18 cellular contexts compared by ENCODE assay signal in genomic region chr3:43152649-43153048, GRCh38. TPM values are rescaled to one million over a fixed set of nuclear protein-coding genes. Genes with fewer than 3 reads are reported as not detected.
DNase-seq lines count a peak whose midpoint lies in the region; TF ChIP-seq lines count a peak whose summit lies in the region.
"Had no signal": no experiment of that assay in that cellular context is flagged by ENCODE, and none has a peak within 500 bp of the region (broad histone marks: within the 10 kb centered on the region; RNA-seq: fewer than 3 reads in every experiment).

No MANE protein-coding gene starts in this region.

- H3K27me3 Mint-ChIP-seq in brain, result peaks cover 3% of the 10 kb centered on the region
- peaks cover 21% of the 10 kb centered on the region for H3K27me3 Mint-ChIP-seq in activated CD4-positive, alpha-beta T cell treated with anti-CD3 and anti-CD28 coated beads, Interleukin-2, amount 10 ng/mL, durations not matched to agents 24 days and 14 days
- H3K27me3 Mint-ChIP-seq: activated naive CD8-positive, alpha-beta T cell treated with anti-CD3 and anti-CD28 coated beads, Interleukin-2, amount 50 U/mL, for 24 hours had no signal

- peak overlapping the region; percentile 86 to 97 (median 92) for H3K27ac Mint-ChIP-seq in brain
- H3K27ac Mint-ChIP-seq in activated CD4-positive, alpha-beta T cell treated with anti-CD3 and anti-CD28 coated beads, Interleukin-2, amount 10 ng/mL, durations not matched to agents 24 days and 14 days, result no peak overlapping the region
- H3K27ac Mint-ChIP-seq: activated naive CD8-positive, alpha-beta T cell treated with anti-CD3 and anti-CD28 coated beads, Interleukin-2, amount 50 U/mL, for 24 hours; activated T-helper 1 cell treated with anti-CD3 and anti-CD28 coated beads, Interleukin-12 subunit alpha, Interleukin-12 subunit beta, Interleukin-2, Interleukin-4 antibody, amounts not matched to agents 30 ng/mL and 10 ng/mL and 1 ng/mL, durations not matched to agents 14 hours and 24 hours and 36 hours had no signal

- H3K4me1 Mint-ChIP-seq in brain, result peaks cover 42% of the 10 kb centered on the region
- peaks cover 2% of the 10 kb centered on the region for H3K4me1 Mint-ChIP-seq in activated CD4-positive, alpha-beta T cell treated with anti-CD3 and anti-CD28 coated beads, Interleukin-2, amount 10 ng/mL, durations not matched to agents 24 days and 14 days
- H3K4me1 Mint-ChIP-seq: neural crest cell had no signal

- H3K4me3 Mint-ChIP-seq in brain, result peak overlapping the region in 2 of 5 experiments; percentile 49 to 68
- no peak overlapping the region for H3K4me3 Mint-ChIP-seq in activated CD4-positive, alpha-beta T cell treated with anti-CD3 and anti-CD28 coated beads, Interleukin-2, amount 10 ng/mL, durations not matched to agents 24 days and 14 days
- H3K4me3 Mint-ChIP-seq: activated naive CD8-positive, alpha-beta T cell treated with anti-CD3 and anti-CD28 coated beads, Interleukin-2, amount 50 U/mL, for 24 hours; activated T-helper 1 cell treated with anti-CD3 and anti-CD28 coated beads, Interleukin-12 subunit alpha, Interleukin-12 subunit beta, Interleukin-2, Interleukin-4 antibody, amounts not matched to agents 30 ng/mL and 10 ng/mL and 1 ng/mL, durations not matched to agents 14 hours and 24 hours and 36 hours; neural crest cell had no signal

- intact Hi-C loops in activated CD4-positive, alpha-beta T cell treated with anti-CD3 and anti-CD28 coated beads, Interleukin-2, amount 10 ng/mL, durations not matched to agents 24 days and 14 days (cut with micrococcal nuclease), result no loop called here

- no peak overlapping the region for H3K27ac ChIP-seq in SJCRH30
- H3K27ac ChIP-seq: HL-60 had no signal

- TF ChIP-seq CTCF in brain (conservative IDR thresholded peaks at IDR 0.05), result no peak

- no peaks in the 10 kb centered on the region for H3K4me1 ChIP-seq in SJCRH30

- no peaks in the 10 kb centered on the region for H3K36me3 ChIP-seq in SJCRH30

- H3K9me3 ChIP-seq in SJCRH30 (replicated peaks), result no peaks in the 10 kb centered on the region

- peaks cover 0 to 3% (median under 1%) of the 10 kb centered on the region in 5 experiments for H3K9me3 Mint-ChIP-seq in brain
- H3K9me3 Mint-ChIP-seq in activated CD4-positive, alpha-beta T cell treated with anti-CD3 and anti-CD28 coated beads, Interleukin-2, amount 10 ng/mL, durations not matched to agents 24 days and 14 days, result peaks cover 8% of the 10 kb centered on the region
- H3K9me3 Mint-ChIP-seq: activated naive CD8-positive, alpha-beta T cell treated with anti-CD3 and anti-CD28 coated beads, Interleukin-2, amount 50 U/mL, for 24 hours had no signal

- peak; percentile 5 for DNase-seq in NOMO-1 treated with DMSO at 0.1 percent for 48 hours (lab: John Stamatoyannopoulos, UW; ENCODE audit: unreplicated experiment)
- DNase-seq in NOMO-1 treated with dmso at 0.1 percent for 144 hours (lab: John Stamatoyannopoulos, UW; ENCODE audit: unreplicated experiment), result no peak
- DNase-seq in lung microvascular endothelial cell (ENCODE audit: low read depth in 2 of 2), result peak; percentile 12 to 58
- no peak for DNase-seq in activated CD4-positive, alpha-beta T cell treated with anti-CD3 and anti-CD28 coated beads, Interleukin-2, amount 10 ng/mL, durations not matched to agents 24 days and 14 days
- no peak for DNase-seq in stimulated activated CD4-positive, alpha-beta T cell treated with anti-CD3 and anti-CD28 coated beads, Interleukin-15, amount 100 ng/mL, for 24 hours
- DNase-seq in COLO668 (lab: John Stamatoyannopoulos, UW; ENCODE audit: unreplicated experiment), result no peak
- no peak for DNase-seq in SJCRH30
- DNase-seq: activated naive CD8-positive, alpha-beta T cell treated with anti-CD3 and anti-CD28 coated beads, Interleukin-2, amount 50 U/mL, for 24 hours; GF-D8; mesendoderm; NCI-H1436; NCI-H526; RPMI8226; T-helper 1 cell had no signal

- H3K27me3 ChIP-seq in SJCRH30, result no peaks in the 10 kb centered on the region

- no peak overlapping the region for H3K4me3 ChIP-seq in SJCRH30

- H3K36me3 Mint-ChIP-seq in brain, result no peaks in the 10 kb centered on the region
- no peaks in the 10 kb centered on the region for H3K36me3 Mint-ChIP-seq in activated CD4-positive, alpha-beta T cell treated with anti-CD3 and anti-CD28 coated beads, Interleukin-2, amount 10 ng/mL, durations not matched to agents 24 days and 14 days (ENCODE audit: low read depth)

RNA-seq across cellular contexts. Expression of gene POMGNT2, which starts 46.8 kb away (rescaled TPM):
- polyA plus RNA-seq in brain (ENCODE audit: insufficient read depth, low read depth, low replicate concordance), result 38.5 TPM
- total RNA-seq in lung microvascular endothelial cell, result 3.3 and 3.8 TPM in 2 replicates
- 8.3 and 8.8 TPM in 2 replicates for total RNA-seq in activated CD4-positive, alpha-beta T cell treated with anti-CD3 and anti-CD28 coated beads, Interleukin-2, amount 10 ng/mL, durations not matched to agents 24 days and 14 days
- 1.3 and 1.8 TPM in 2 replicates for total RNA-seq in SJCRH30 (2014; rRNA removed; shearing (Covaris generic))

Comparison
In these comparisons a context has a peak if more than half of its experiments do, and no peak if none do; other contexts are left out.
1. DNase-seq: peak in NOMO-1 treated with DMSO at 0.1 percent for 48 hours (single experiment) and lung microvascular endothelial cell (2 of 2); none in NOMO-1 treated with dmso at 0.1 percent for 144 hours (single experiment), activated CD4-positive, alpha-beta T cell treated with anti-CD3 and anti-CD28 coated beads, Interleukin-2, amount 10 ng/mL, durations not matched to agents 24 days and 14 days (single experiment), stimulated activated CD4-positive, alpha-beta T cell treated with anti-CD3 and anti-CD28 coated beads, Interleukin-15, amount 100 ng/mL, for 24 hours (single experiment), COLO668 (single experiment) and SJCRH30 (0 of 2).